In the genomic region with DNA sequence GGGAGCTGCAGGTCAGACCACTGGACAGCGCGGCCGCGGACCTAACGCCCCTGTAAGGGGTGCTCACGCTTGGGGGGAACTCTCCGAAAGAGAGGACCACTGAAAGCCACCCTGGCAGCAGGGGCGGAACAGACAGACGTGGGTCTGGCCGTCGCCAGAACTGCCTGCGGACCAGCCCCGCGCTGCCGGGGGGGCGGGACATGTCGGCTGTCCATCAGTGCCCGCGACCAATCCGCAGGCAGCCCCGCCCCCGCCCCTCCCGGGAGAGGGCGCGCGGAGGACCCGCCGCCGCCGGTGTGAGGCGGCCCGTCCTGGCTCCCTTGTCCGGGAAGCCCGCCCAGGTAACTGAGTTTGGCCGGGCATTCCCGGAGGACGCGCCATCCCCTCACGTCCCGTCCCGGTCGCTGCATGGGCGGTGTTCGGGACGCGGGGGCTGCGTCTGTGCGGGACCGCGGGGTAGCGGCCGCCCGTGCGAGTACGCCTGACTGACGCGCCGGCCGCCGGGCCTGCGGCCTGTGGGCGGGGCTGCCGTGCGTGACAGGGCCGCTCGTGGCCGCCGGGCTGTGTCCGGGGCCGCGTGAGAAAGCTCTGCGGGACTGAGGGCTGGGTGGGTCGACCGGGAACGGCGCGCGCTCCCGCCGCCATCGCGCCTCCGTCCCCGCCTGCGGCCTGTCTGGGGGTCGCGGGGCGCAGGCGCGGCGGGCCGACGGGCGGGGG, we compare ENCODE assay signal across 8 cellular contexts. TPM values are rescaled to one million over a fixed set of nuclear protein-coding genes. Genes with fewer than 3 reads are reported as not detected.
A peak's percentile ranks its signal among the peaks of the same experiment; 100 is the strongest.
DNase-seq lines count a peak whose midpoint lies in the region; ATAC-seq and TF ChIP-seq lines count a peak whose summit lies in the region.

No MANE protein-coding gene starts in this region.

- no peaks in the 10 kb centered on the region for H3K27me3 ChIP-seq in RWPE2 (ENCODE audit: insufficient read depth, poor library complexity, severe bottlenecking)
- H3K27me3 ChIP-seq in foreskin keratinocyte = no peaks in the 10 kb centered on the region
- H3K27me3 ChIP-seq in neuron (ENCODE audit: insufficient read depth, low read length) = no peaks in the 10 kb centered on the region
- H3K27me3 ChIP-seq in stomach smooth muscle (ENCODE audit: control insufficient read depth in 1 of 2, insufficient read depth in 2 of 2, low read length in 2 of 2) = no peaks in the 10 kb centered on the region

- peaks cover 18% of the 10 kb centered on the region for H3K4me1 ChIP-seq in RWPE2 (ENCODE audit: insufficient read depth, poor library complexity, severe bottlenecking)
- peaks cover 13% of the 10 kb centered on the region for H3K4me1 ChIP-seq in foreskin keratinocyte
- peaks cover 37% of the 10 kb centered on the region for H3K4me1 ChIP-seq in neuron (ENCODE audit: insufficient read depth, low read length)
- peaks cover 44% of the 10 kb centered on the region for H3K4me1 ChIP-seq in stomach smooth muscle (ENCODE audit: control insufficient read depth, insufficient read depth, low read length)

- TF ChIP-seq CTCF in RWPE2 (IDR thresholded peaks at IDR 0.05; ENCODE audit: poor library complexity, severe bottlenecking) = peak; percentile 12
- no peak for TF ChIP-seq CTCF in foreskin keratinocyte (conservative IDR thresholded peaks at IDR 0.05)

- peak overlapping the region; percentile 73 to 76 for H3K9ac ChIP-seq in stomach smooth muscle (ENCODE audit: low read length in 2 of 2)

- peak; percentile 44 for ATAC-seq in GM21717 (IDR thresholded peaks at IDR 0.05; ENCODE audit: unreplicated experiment)
- peak; percentile 68 for ATAC-seq in RWPE2 (ENCODE audit: low read depth)
- peak; percentile 68 for ATAC-seq in foreskin keratinocyte

- no peaks in the 10 kb centered on the region for H3K9me3 ChIP-seq in RWPE2 (ENCODE audit: severe bottlenecking)
- no peaks in the 10 kb centered on the region for H3K9me3 ChIP-seq in neuron (ENCODE audit: low read length)
- H3K9me3 ChIP-seq in stomach smooth muscle (ENCODE audit: control insufficient read depth in 2 of 2, low read length in 2 of 2) = no peaks in the 10 kb centered on the region

- peak overlapping the region; percentile 84 for H2AFZ ChIP-seq in neuron (ENCODE audit: low read depth, low read length)

- DNase-seq in DMS53 treated with DMSO at 0.1 percent for 48 hours (lab: John Stamatoyannopoulos, UW; ENCODE audit: unreplicated experiment) (peak; percentile 69), KG1 (lab: John Stamatoyannopoulos, UW) (peak; percentile 49), RWPE2 (ENCODE audit: low spot score) (peak; percentile 97), foreskin keratinocyte (peak; percentile 49 to 74)
- DNase-seq in activated naive CD4-positive, alpha-beta T cell (lab: John Stamatoyannopoulos, UW) = peak; percentile 48 to 82 (median 70)

- H3K27ac ChIP-seq in RWPE2 (ENCODE audit: poor library complexity, severe bottlenecking) (peak overlapping the region; percentile 67), foreskin keratinocyte (peak overlapping the region; percentile 87), stomach smooth muscle (ENCODE audit: low read length) (peak overlapping the region; percentile 84)

- H3K36me3 ChIP-seq in RWPE2 (ENCODE audit: low read depth) = peaks cover 16% of the 10 kb centered on the region
- peaks cover 18% of the 10 kb centered on the region for H3K36me3 ChIP-seq in neuron (ENCODE audit: insufficient read depth, low read length)
- H3K36me3 ChIP-seq in stomach smooth muscle (ENCODE audit: control insufficient read depth in 2 of 2, insufficient read depth in 2 of 2, low read length in 2 of 2) = no peaks in the 10 kb centered on the region

- H3K4me3 ChIP-seq in RWPE2 (ENCODE audit: severe bottlenecking) = peak overlapping the region; percentile 83
- peak overlapping the region; percentile 79 for H3K4me3 ChIP-seq in neuron (ENCODE audit: low read length)
- H3K4me3 ChIP-seq in stomach smooth muscle (ENCODE audit: low read length in 2 of 2) = peak overlapping the region; percentile 68 to 84

RNA-seq across cellular contexts. Expression of a gene that starts 0.5 kb away (rescaled TPM):
- 53.5 and 58.9 TPM in 2 replicates for total RNA-seq in foreskin keratinocyte
- 25.1 and 29.0 TPM in 2 replicates for polyA plus RNA-seq in foreskin keratinocyte

Comparison
In these comparisons a context has a peak if more than half of its experiments do, and no peak if none do; other contexts are left out.
1. Peak in every context shown above with its lines: DNase-seq, ATAC-seq, H3K4me3 ChIP-seq and H3K27ac ChIP-seq.